3 cellular contexts compared by ENCODE assay signal in genomic region chr2:182779323-182779722, GRCh38.
A peak's percentile ranks its signal among the peaks of the same experiment; 100 is the strongest.
TF ChIP-seq lines count a peak whose summit lies in the region.

No MANE protein-coding gene starts in this region.

TF ChIP-seq in HepG2, 621 proteins besides CTCF, POLR2A, EP300 and RAD21:
- TF ChIP-seq ZNF121 (CRISPR knock-in tag; IDR thresholded peaks at IDR 0.05) (peak; percentile 82), PRDM10 (CRISPR knock-in tag; IDR thresholded peaks at IDR 0.05; ENCODE audit: low read depth) (no peak), ZMYM4 (CRISPR knock-in tag; IDR thresholded peaks at IDR 0.05) (no peak), BRD4 (CRISPR knock-in tag; IDR thresholded peaks at IDR 0.05) (no peak), ZGPAT (CRISPR knock-in tag; IDR thresholded peaks at IDR 0.05) (no peak), SALL2 (CRISPR knock-in tag; IDR thresholded peaks at IDR 0.05) (no peak), DMTF1 (CRISPR knock-in tag; IDR thresholded peaks at IDR 0.05) (no peak), MAFF (IDR thresholded peaks at IDR 0.05; ENCODE audit: low read depth, low read length) (peak; percentile 27; the same call in 1 of the 2 replicates), MAFK (conservative IDR thresholded peaks at IDR 0.05 in 1 of 2, IDR thresholded peaks at IDR 0.05 in 1 of 2; ENCODE audit: low read length in 2 of 2) (peak; percentile 46 to 60), CHD2 (IDR thresholded peaks at IDR 0.05; ENCODE audit: low read depth, low read length) (no peak), RARG (CRISPR knock-in tag; IDR thresholded peaks at IDR 0.05; ENCODE audit: low read depth) (no peak), ZNF772 (CRISPR knock-in tag; IDR thresholded peaks at IDR 0.05) (no peak)
TF ChIP-seq in HepG2: peak in this region for 3.

TF ChIP-seq in IMR-90, 13 proteins besides CTCF, POLR2A, EP300 and RAD21:
- peak; percentile 37; the same call in 1 of the 2 replicates for TF ChIP-seq MAFK (IDR thresholded peaks at IDR 0.05; ENCODE audit: low read depth, low read length)
- TF ChIP-seq BHLHE40 (IDR thresholded peaks at IDR 0.05; ENCODE audit: low read depth, low read length), result no peak
- TF ChIP-seq RCOR1 (IDR thresholded peaks at IDR 0.05; ENCODE audit: insufficient replicate concordance, low read length), result no peak
- TF ChIP-seq RFX5 (IDR thresholded peaks at IDR 0.05; ENCODE audit: low read depth, low read length), result no peak
- no peak for TF ChIP-seq MAZ (IDR thresholded peaks at IDR 0.05; ENCODE audit: borderline replicate concordance, low read depth, low read length)
TF ChIP-seq in IMR-90: peak in this region for 1.

TF ChIP-seq in K562, 482 proteins besides CTCF, POLR2A, EP300 and RAD21:
- TF ChIP-seq RBM25 (IDR thresholded peaks at IDR 0.05; ENCODE audit: low read depth, low read length, severe bottlenecking), result peak; percentile 53
- TF ChIP-seq KLF10 (CRISPR knock-in tag; IDR thresholded peaks at IDR 0.05), result no peak
- no peak for TF ChIP-seq MCM5 (IDR thresholded peaks at IDR 0.05; ENCODE audit: low read depth)
- TF ChIP-seq SRF (CRISPR knock-in tag; IDR thresholded peaks at IDR 0.05), result no peak
- TF ChIP-seq ZNF121 (CRISPR knock-in tag; conservative IDR thresholded peaks at IDR 0.05), result peak; percentile 79
- peak; percentile 35 for TF ChIP-seq ZNF316 (IDR thresholded peaks at IDR 0.05)
